ENCODE assay signal across 16 cellular contexts in the genomic region with DNA sequence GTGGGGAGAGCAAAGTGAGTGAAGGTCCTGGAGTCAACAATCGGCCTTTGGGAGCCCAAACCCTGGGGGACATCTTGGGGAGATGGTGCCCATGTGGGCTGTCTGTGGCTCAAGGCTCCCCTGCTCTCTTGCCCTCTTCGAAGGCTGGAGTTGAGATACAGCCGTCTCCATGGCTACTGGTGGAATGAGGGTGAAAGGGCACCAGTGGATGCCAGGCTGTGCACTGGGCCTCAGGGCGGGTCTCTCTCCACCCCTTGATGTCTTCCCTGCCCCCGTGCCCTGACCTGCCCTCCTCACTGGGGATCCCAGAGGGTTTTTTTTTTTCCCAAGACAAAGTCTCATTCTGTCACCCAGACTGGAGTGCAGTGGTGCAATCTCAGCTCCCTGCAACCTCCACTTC. TPM values are rescaled to one million over a fixed set of nuclear protein-coding genes. Genes with fewer than 3 reads are reported as not detected.
DNase-seq lines count a peak whose midpoint lies in the region; ATAC-seq and TF ChIP-seq lines count a peak whose summit lies in the region.
"Had no signal": no experiment of that assay in that cellular context is flagged by ENCODE, and none has a peak within 500 bp of the region (broad histone marks: within the 10 kb centered on the region; RNA-seq: fewer than 3 reads in every experiment).

No MANE protein-coding gene starts in this region.

- H3K36me3 Mint-ChIP-seq in Caco-2 (ENCODE audit: insufficient read depth, unreplicated experiment), result peaks cover 13% of the 10 kb centered on the region
- H3K36me3 Mint-ChIP-seq in effector memory CD8-positive, alpha-beta T cell (ENCODE audit: insufficient read depth), result peaks cover 15% of the 10 kb centered on the region
- H3K36me3 Mint-ChIP-seq in neural progenitor cell, result peaks cover 3% of the 10 kb centered on the region

- intact Hi-C loops in Caco-2 (cut with micrococcal nuclease; ENCODE audit: unreplicated experiment), result no loop called here

- H3K27me3 ChIP-seq in BLaER1 treated with 17β-estradiol and CSF1 and Interleukin-3, amounts not matched to agents 10 nM and 100 nM, result no peaks in the 10 kb centered on the region; a peak in 1 of 22 replicates
- H3K27me3 ChIP-seq in Caco-2 (replicated peaks; ENCODE audit: control insufficient read depth, insufficient read depth, low read length) (no peaks in the 10 kb centered on the region), neural progenitor cell (no peaks in the 10 kb centered on the region)
- H3K27me3 ChIP-seq: heart left ventricle, sigmoid colon had no signal

- peak overlapping the region; percentile 66 for H3K27ac Mint-ChIP-seq in Caco-2 (ENCODE audit: unreplicated experiment)
- H3K27ac Mint-ChIP-seq in effector memory CD8-positive, alpha-beta T cell, result peak overlapping the region; percentile 19 to 77
- H3K27ac Mint-ChIP-seq in neural progenitor cell, result peak overlapping the region; percentile 78

- CTCF ChIA-PET in Caco-2 (lab: Charles Lee), result interaction anchor here (1.0 kb wide), 1 partner anchor 73 kb away, joined by 4 read pairs; no protein-coding TSS in a partner anchor

- H3K4me1 Mint-ChIP-seq in Caco-2 (ENCODE audit: low read depth, unreplicated experiment), result no peaks in the 10 kb centered on the region
- H3K4me1 Mint-ChIP-seq in effector memory CD8-positive, alpha-beta T cell (ENCODE audit: low read depth in 2 of 2), result peaks cover 8 to 9% of the 10 kb centered on the region in 2 donors
- peaks cover 33% of the 10 kb centered on the region for H3K4me1 Mint-ChIP-seq in neural progenitor cell

- H4K20me1 ChIP-seq in BLaER1 treated with 17β-estradiol and CSF1 and Interleukin-3, amounts not matched to agents 10 nM and 100 nM, result peaks cover 0 to 20% (median 0%) of the 10 kb centered on the region in 11 experiments; a peak in 1 of 22 replicates
- H4K20me1 ChIP-seq in neural progenitor cell (ENCODE audit: low read depth), result peaks cover 9% of the 10 kb centered on the region

- peaks cover 30% of the 10 kb centered on the region for H3F3A ChIP-seq in neural progenitor cell (ENCODE audit: low read depth)

- H3K4me3 Mint-ChIP-seq in Caco-2 (ENCODE audit: unreplicated experiment), result peak overlapping the region; percentile 19
- H3K4me3 Mint-ChIP-seq in effector memory CD8-positive, alpha-beta T cell, result peak overlapping the region; percentile 38 to 85
- peak overlapping the region; percentile 70 for H3K4me3 Mint-ChIP-seq in neural progenitor cell

- POLR2A ChIA-PET in Caco-2 (lab: Charles Lee), result no interaction called here

- peak overlapping the region in 6 of 11 experiments; percentile 95 to 99 (median 98); a peak in 4 of 22 replicates for H3K4me2 ChIP-seq in BLaER1 treated with 17β-estradiol and CSF1 and Interleukin-3, amounts not matched to agents 10 nM and 100 nM
- H3K4me2 ChIP-seq in neural progenitor cell, result peak overlapping the region; percentile 72

- H3K27ac ChIP-seq in BLaER1 treated with 17β-estradiol and CSF1 and Interleukin-3, amounts not matched to agents 10 nM and 100 nM, result no peak overlapping the region
- H3K27ac ChIP-seq in neural progenitor cell, result no peak overlapping the region
- H3K27ac ChIP-seq: HL-60 had no signal

- H3K4me1 ChIP-seq in BLaER1 treated with 17β-estradiol and CSF1 and Interleukin-3, amounts not matched to agents 10 nM and 100 nM, result peaks cover 8 to 42% (median 38%) of the 10 kb centered on the region in 10 experiments
- peaks cover 24% of the 10 kb centered on the region for H3K4me1 ChIP-seq in Caco-2
- H3K4me1 ChIP-seq in neural progenitor cell, result peaks cover 4% of the 10 kb centered on the region

- H3K79me2 ChIP-seq in neural progenitor cell (ENCODE audit: low read depth), result peaks cover 7% of the 10 kb centered on the region

- no TSS peak for BruUV-seq in Caco-2 (replicated peaks; lab: Mats Ljungman, UMichigan)

- no peaks in the 10 kb centered on the region for H3K9me3 ChIP-seq in BLaER1 treated with 17β-estradiol and CSF1 and Interleukin-3, amounts not matched to agents 10 nM and 100 nM (replicated peaks in 1 of 11)
- H3K9me3 ChIP-seq in Caco-2 (no peaks in the 10 kb centered on the region), neural progenitor cell (ENCODE audit: low read depth) (no peaks in the 10 kb centered on the region)
- H3K9me3 ChIP-seq: heart left ventricle, sigmoid colon had no signal

- DNase-seq in Caco-2 (no peak), neural progenitor cell (ENCODE audit: low spot score) (no peak), NCI-H2081 (lab: John Stamatoyannopoulos, UW) (no peak)
- DNase-seq in effector memory CD8-positive, alpha-beta T cell, result no peak
- DNase-seq: activated CD4-positive, alpha-beta T cell treated with anti-CD3 and anti-CD28 coated beads for 4 hours; AML-193; mammary epithelial cell; nucleus accumbens had no signal

- H2AFZ ChIP-seq in neural progenitor cell (replicated peaks), result no peak overlapping the region

- H3K9ac ChIP-seq in BLaER1 treated with 17β-estradiol and CSF1 and Interleukin-3, amounts not matched to agents 10 nM and 100 nM, result no peak overlapping the region; a peak in 2 of 22 replicates
- no peak overlapping the region for H3K9ac ChIP-seq in neural progenitor cell

- no peak overlapping the region for H3K4me3 ChIP-seq in BLaER1 treated with 17β-estradiol and CSF1 and Interleukin-3, amounts not matched to agents 10 nM and 100 nM
- H3K4me3 ChIP-seq in Caco-2 (ENCODE audit: low read depth, low read length) (no peak overlapping the region), neural progenitor cell (no peak overlapping the region)
- H3K4me3 ChIP-seq: heart left ventricle, K562, sigmoid colon had no signal

- TF ChIP-seq CTCF in Caco-2 (IDR thresholded peaks at IDR 0.05; ENCODE audit: insufficient read depth in 1 of 2, low read depth in 1 of 2, low read length in 1 of 2, severe bottlenecking in 1 of 2, unreplicated experiment in 1 of 2) (no peak), neural progenitor cell (IDR thresholded peaks at IDR 0.05) (no peak)

- H3K9me3 Mint-ChIP-seq in Caco-2 (ENCODE audit: unreplicated experiment), result no peaks in the 10 kb centered on the region
- H3K9me3 Mint-ChIP-seq in effector memory CD8-positive, alpha-beta T cell, result peaks cover 0 to 2% of the 10 kb centered on the region in 2 donors
- no peaks in the 10 kb centered on the region for H3K9me3 Mint-ChIP-seq in neural progenitor cell
- H3K9me3 Mint-ChIP-seq: H9 had no signal

- H3K27me3 Mint-ChIP-seq in Caco-2 (ENCODE audit: insufficient read depth, unreplicated experiment) (no peaks in the 10 kb centered on the region), neural progenitor cell (ENCODE audit: insufficient read depth, low read depth) (peaks cover 8% of the 10 kb centered on the region)
- H3K27me3 Mint-ChIP-seq in effector memory CD8-positive, alpha-beta T cell, result no peaks in the 10 kb centered on the region

- H3K36me3 ChIP-seq in BLaER1 treated with 17β-estradiol and CSF1 and Interleukin-3, amounts not matched to agents 10 nM and 100 nM, result peaks cover 0 to 16% (median 13%) of the 10 kb centered on the region in 11 experiments; a peak in 11 of 22 replicates
- H3K36me3 ChIP-seq in Caco-2 (ENCODE audit: control insufficient read depth, insufficient read depth, low read length) (no peaks in the 10 kb centered on the region), neural progenitor cell (no peaks in the 10 kb centered on the region)

- ATAC-seq in effector memory CD8-positive, alpha-beta T cell (replicated peaks), result no peak
- no peak for ATAC-seq in GM21526 (IDR thresholded peaks at IDR 0.05; ENCODE audit: low FRiP score, unreplicated experiment)
- ATAC-seq in GM18907 (IDR thresholded peaks at IDR 0.05; ENCODE audit: unreplicated experiment), result no peak

RNA-seq across cellular contexts. Expression of a gene that starts 2.0 kb away (rescaled TPM):
- 15.0 and 15.5 TPM in 2 replicates for total RNA-seq in Caco-2 (2022)
- 10.8 and 47.4 TPM in 2 replicates for total RNA-seq in neural progenitor cell (ENCODE audit: low replicate concordance)

Comparison
In these comparisons a context has a peak if more than half of its experiments do, and no peak if none do; other contexts are left out.
1. H3K4me3 Mint-ChIP-seq: peak in every context shown above with its lines; median percentile 70 in neural progenitor cell; 62 in effector memory CD8-positive, alpha-beta T cell; 19 in Caco-2.